9 cellular contexts compared by ENCODE assay signal in genomic region chr5:157855404-157855994, GRCh38. TPM values are rescaled to one million over a fixed set of nuclear protein-coding genes. Genes with fewer than 3 reads are reported as not detected.
DNase-seq lines count a peak whose midpoint lies in the region; ATAC-seq and TF ChIP-seq lines count a peak whose summit lies in the region.
"Had no signal": no experiment of that assay in that cellular context is flagged by ENCODE, and none has a peak within 500 bp of the region (broad histone marks: within the 10 kb centered on the region; RNA-seq: fewer than 3 reads in every experiment).

No MANE protein-coding gene starts in this region.

- H3K79me2 ChIP-seq in GM23248 (ENCODE audit: insufficient read depth) (peaks cover 85% of the 10 kb centered on the region), PC-9 (ENCODE audit: low read depth) (peaks cover 84% of the 10 kb centered on the region), mammary epithelial cell (ENCODE audit: insufficient read depth, low read length) (peaks cover 84% of the 10 kb centered on the region)

- POLR2A ChIA-PET in CD4-positive, alpha-beta memory T cell (lab: Charles Lee; ENCODE audit: partially characterized antibody): no interaction called here
- POLR2A ChIA-PET in PC-9 (lab: Charles Lee; ENCODE audit: unreplicated experiment): interaction anchor here (0.6 kb wide), 1 partner anchor 713 kb away, joined by 3 read pairs; the partner anchor contains the start of gene MED7

- no peaks in the 10 kb centered on the region for H3K27me3 ChIP-seq in CD4-positive, alpha-beta memory T cell (ENCODE audit: insufficient read depth, low read length)
- H3K27me3 ChIP-seq in GM23248 (replicated peaks; ENCODE audit: insufficient read depth) (no peaks in the 10 kb centered on the region), PC-9 (ENCODE audit: insufficient read depth, low read depth) (no peaks in the 10 kb centered on the region), mammary epithelial cell (ENCODE audit: insufficient read depth, low read length) (no peaks in the 10 kb centered on the region), tibial nerve (no peaks in the 10 kb centered on the region)

- no peak overlapping the region for H3K27ac ChIP-seq in CD4-positive, alpha-beta memory T cell (ENCODE audit: low read depth, low read length)
- H3K27ac ChIP-seq in GM23248 (no peak overlapping the region), PC-9 (no peak overlapping the region), mammary epithelial cell (ENCODE audit: insufficient read depth, low read depth, low read length) (no peak overlapping the region), tibial nerve (no peak overlapping the region)

- H4K20me1 ChIP-seq in GM23248 (ENCODE audit: insufficient read depth): peaks cover 28% of the 10 kb centered on the region; the same call in 1 of the 2 replicates
- peaks cover 78% of the 10 kb centered on the region for H4K20me1 ChIP-seq in PC-9 (ENCODE audit: insufficient read depth)
- H4K20me1 ChIP-seq in mammary epithelial cell (ENCODE audit: insufficient read depth, low read length): no peaks in the 10 kb centered on the region

- intact Hi-C loops in CD4-positive, alpha-beta memory T cell (cut with micrococcal nuclease): loop anchor here (5.0 kb wide), 3 partner anchors 33 to 713 kb away; partner anchors contain the start of gene MED7
- intact Hi-C loops in PC-9 (cut with micrococcal nuclease; ENCODE audit: unreplicated experiment): loop anchor here (1.0 kb wide), 1 partner anchor 140 kb away; no protein-coding TSS in a partner anchor
- intact Hi-C loops in mammary epithelial cell (cut with micrococcal nuclease): loop anchor here (1.0 to 10.0 kb wide), 6 partner anchors 47 to 1249 kb away; no protein-coding TSS in a partner anchor

- H3K4me3 Mint-ChIP-seq in CD4-positive, alpha-beta memory T cell: peak overlapping the region in 7 of 8 donors; percentile 17 to 65 (median 26)
- H3K4me3 Mint-ChIP-seq: T-helper 1 cell treated with Interleukin-12 subunit alpha and Interleukin-12 subunit beta and Interleukin-4 antibody, amounts not matched to agents 30 μg/mL and 1 μg/mL, for 36 hours had no signal

- no peaks in the 10 kb centered on the region for H3K9me2 ChIP-seq in GM23248 (ENCODE audit: insufficient read depth)
- H3K9me2 ChIP-seq in PC-9 (ENCODE audit: insufficient read depth): peaks cover 3% of the 10 kb centered on the region; the same call in 1 of the 2 replicates

- H3K9me3 Mint-ChIP-seq in CD4-positive, alpha-beta memory T cell: no peaks in the 10 kb centered on the region
- H3K9me3 Mint-ChIP-seq: T-helper 1 cell treated with Interleukin-12 subunit alpha and Interleukin-12 subunit beta and Interleukin-4 antibody, amounts not matched to agents 30 μg/mL and 1 μg/mL, for 36 hours had no signal

- peaks cover 5 to 21% of the 10 kb centered on the region in 2 donors for H3K36me3 Mint-ChIP-seq in CD4-positive, alpha-beta memory T cell

- H3K9me3 ChIP-seq in CD4-positive, alpha-beta memory T cell (ENCODE audit: control insufficient read depth in 1 of 2, low read length in 2 of 2): no peaks in the 10 kb centered on the region
- no peaks in the 10 kb centered on the region for H3K9me3 ChIP-seq in GM23248 (ENCODE audit: low read depth)
- H3K9me3 ChIP-seq in PC-9 (ENCODE audit: insufficient read depth, low read depth): no peaks in the 10 kb centered on the region
- no peaks in the 10 kb centered on the region for H3K9me3 ChIP-seq in mammary epithelial cell (replicated peaks; ENCODE audit: insufficient read depth, low read length)
- no peaks in the 10 kb centered on the region for H3K9me3 ChIP-seq in tibial nerve

- no peak overlapping the region for H3K4me2 ChIP-seq in GM23248 (ENCODE audit: unreplicated experiment)
- no peak overlapping the region for H3K4me2 ChIP-seq in PC-9
- no peak overlapping the region for H3K4me2 ChIP-seq in mammary epithelial cell (ENCODE audit: insufficient read depth, low read depth, low read length)

- CTCF ChIA-PET in CD4-positive, alpha-beta memory T cell (lab: Charles Lee; ENCODE audit: partially characterized antibody): interaction anchor here (0.8 to 2.6 kb wide), 5 partner anchors 26 to 160 kb away, joined by 3 to 15 read pairs (median 4); no protein-coding TSS in a partner anchor
- CTCF ChIA-PET in PC-9 (lab: Charles Lee): no interaction called here
- CTCF ChIA-PET in mammary epithelial cell (lab: Charles Lee; ENCODE audit: low non-redundant PET): interaction anchor here (0.5 to 0.8 kb wide), 3 partner anchors 119 to 996 kb away, joined by 4 to 7 read pairs (median 6); no protein-coding TSS in a partner anchor

- TF ChIP-seq CTCF in PC-9 (conservative IDR thresholded peaks at IDR 0.05) (peak; percentile 64), mammary epithelial cell (conservative IDR thresholded peaks at IDR 0.05 in 1 of 2, IDR thresholded peaks at IDR 0.05 in 1 of 2; ENCODE audit: extremely low read depth in 1 of 2, insufficient read depth in 1 of 2, low read depth in 1 of 2, low read length in 2 of 2) (peak; percentile 58 to 68), tibial nerve (IDR thresholded peaks at IDR 0.05) (peak in 4 of 5 experiments; percentile 42 to 64 (median 48))

- DNase-seq in CD4-positive, alpha-beta memory T cell: peak in 1 of 5 donors; percentile 15
- peak; percentile 79 for DNase-seq in GM23248
- peak; percentile 10 to 47 for DNase-seq in PC-9
- peak; percentile 53 for DNase-seq in mammary epithelial cell
- peak; percentile 69 for DNase-seq in kidney tubule cell (ENCODE audit: low spot score)
- DNase-seq in tibial nerve (ENCODE audit: low spot score in 2 of 2): peak in 1 of 2 donors; percentile 56
- DNase-seq in activated effector memory CD4-positive, alpha-beta T cell treated with anti-CD3 and anti-CD28 coated beads, Interleukin-2, amount 50 U/mL, for 16 hours: no peak

- no peaks in the 10 kb centered on the region for H3K27me3 Mint-ChIP-seq in CD4-positive, alpha-beta memory T cell

- H3F3A ChIP-seq in GM23248 (ENCODE audit: insufficient read depth) (peaks cover 10% of the 10 kb centered on the region; the same call in 1 of the 2 replicates), PC-9 (ENCODE audit: insufficient read depth, low read depth) (no peaks in the 10 kb centered on the region)

- no peak for TF ChIP-seq EP300 in tibial nerve (IDR thresholded peaks at IDR 0.05)

- dilution Hi-C loops in mammary epithelial cell (cut with HindIII; ENCODE audit: low sequenced_read_pairs): no loop called here

- H3K4me1 Mint-ChIP-seq in CD4-positive, alpha-beta memory T cell: peaks cover 43 to 75% (median 60%) of the 10 kb centered on the region in 4 donors

- H2AFZ ChIP-seq in GM23248: no peak overlapping the region
- no peak overlapping the region for H2AFZ ChIP-seq in PC-9
- no peak overlapping the region for H2AFZ ChIP-seq in mammary epithelial cell (ENCODE audit: low read depth, low read length)

- WGBS in GM23248 (ENCODE audit: low coverage in 1 of 2, low lambda C conversion rate in 2 of 2, missing lambda C conversion rate in 2 of 2), 2 experiments: 57 to 62% methylated on average over 10 of the region's 10 CpGs
- WGBS in mammary epithelial cell (ENCODE audit: low coverage, missing lambda C conversion rate): 87% methylated on average over 9 of the region's 10 CpGs
- 64 to 66% methylated on average over 10 of the region's 10 CpGs for WGBS in tibial nerve, 2 donors

- in situ Hi-C loops in GM23248 (cut with MboI) (no loop called here), mammary epithelial cell (cut with MboI; ENCODE audit: low sequenced_read_pairs in 2 of 2) (no loop called here)

- peaks cover 60% of the 10 kb centered on the region for H3K4me1 ChIP-seq in CD4-positive, alpha-beta memory T cell (ENCODE audit: insufficient read depth, low read length)
- H3K4me1 ChIP-seq in GM23248 (ENCODE audit: insufficient read depth): peaks cover 29% of the 10 kb centered on the region
- peaks cover 17% of the 10 kb centered on the region for H3K4me1 ChIP-seq in PC-9 (replicated peaks; ENCODE audit: insufficient read depth)
- peaks cover 7% of the 10 kb centered on the region for H3K4me1 ChIP-seq in mammary epithelial cell (ENCODE audit: insufficient read depth, low read length)
- peaks cover 0 to 43% (median 13%) of the 10 kb centered on the region in 4 donors for H3K4me1 ChIP-seq in tibial nerve

- TF ChIP-seq POLR2A in tibial nerve (IDR thresholded peaks at IDR 0.05): no peak

- peak overlapping the region in 6 of 7 donors; percentile 13 to 70 (median 36) for H3K27ac Mint-ChIP-seq in CD4-positive, alpha-beta memory T cell
- H3K27ac Mint-ChIP-seq: T-helper 1 cell treated with Interleukin-12 subunit alpha and Interleukin-12 subunit beta and Interleukin-4 antibody, amounts not matched to agents 30 μg/mL and 1 μg/mL, for 36 hours had no signal

- no TSS peak for BruUV-seq in PC-9 (replicated peaks; lab: Mats Ljungman, UMichigan)
- BruUV-seq in mammary epithelial cell (replicated peaks; lab: Mats Ljungman, UMichigan): no TSS peak

- H3K36me3 ChIP-seq in CD4-positive, alpha-beta memory T cell (ENCODE audit: insufficient read depth, low read length): no peaks in the 10 kb centered on the region
- H3K36me3 ChIP-seq in GM23248 (ENCODE audit: low read depth) (no peaks in the 10 kb centered on the region), PC-9 (ENCODE audit: low read depth) (0 out of 2 replicates have a peak, but pooled peaks cover 3% of the 10 kb centered on the region), mammary epithelial cell (ENCODE audit: insufficient read depth, low read length) (no peaks in the 10 kb centered on the region), tibial nerve (no peaks in the 10 kb centered on the region)

- ATAC-seq in GM21423 (IDR thresholded peaks at IDR 0.05; ENCODE audit: unreplicated experiment): no peak

- H3K4me3 ChIP-seq in CD4-positive, alpha-beta memory T cell (ENCODE audit: low read length in 2 of 2): no peak overlapping the region
- H3K4me3 ChIP-seq in GM23248: no peak overlapping the region
- H3K4me3 ChIP-seq in PC-9: no peak overlapping the region
- H3K4me3 ChIP-seq in mammary epithelial cell (replicated peaks in 1 of 3; ENCODE audit: insufficient read depth in 1 of 3, low read depth in 2 of 3, low read length in 3 of 3): no peak overlapping the region
- no peak overlapping the region for H3K4me3 ChIP-seq in tibial nerve

- no peak overlapping the region for H3K9ac ChIP-seq in GM23248
- H3K9ac ChIP-seq in mammary epithelial cell (ENCODE audit: insufficient read depth, low read length): no peak overlapping the region

RNA-seq across cellular contexts. Expression of gene CLINT1, which starts 3.4 kb away (rescaled TPM):
- total RNA-seq in CD4-positive, alpha-beta memory T cell: 10 to 100 TPM; 70.5 to 73.9 TPM
- polyA plus RNA-seq in CD4-positive, alpha-beta memory T cell: 10 to 100 TPM; 80.9 to 88.2 TPM
- 56.1 and 70.9 TPM in 2 replicates for total RNA-seq in GM23248 (2014; rRNA removed; shearing (Covaris generic))
- polyA plus RNA-seq in GM23248 (2016; fragmentation: Nextera tagmentation; extraction: Ambion mirVana) (68.4 and 69.3 TPM in 2 replicates), mammary epithelial cell (97.7 TPM)
- total RNA-seq in PC-9 (2021) (79.7 and 95.8 TPM in 2 replicates), mammary epithelial cell (100 to 1,000 TPM in 1 of 2 donors, 10 to 100 TPM in 1; 77.2 to 127 TPM), tibial nerve (10 to 100 TPM; 48.3 to 84.6 (median 61.7) TPM)
- 188 TPM for polyA minus RNA-seq in mammary epithelial cell
